Comparison of ENCODE assay signal across 9 cellular contexts in genomic region chr2:231615058-231615671, GRCh38. TPM values are rescaled to one million over a fixed set of nuclear protein-coding genes. Genes with fewer than 3 reads are reported as not detected.
A peak's percentile ranks its signal among the peaks of the same experiment; 100 is the strongest.
DNase-seq lines count a peak whose midpoint lies in the region; ATAC-seq, FAIRE-seq and TF ChIP-seq lines count a peak whose summit lies in the region.
"Had no signal": no experiment of that assay in that cellular context is flagged by ENCODE, and none has a peak within 500 bp of the region (broad histone marks: within the 10 kb centered on the region; RNA-seq: fewer than 3 reads in every experiment).

No MANE protein-coding gene starts in this region.

- no peak for ATAC-seq in activated CD8-positive, alpha-beta T cell treated with anti-CD3 and anti-CD28 coated beads for 36 hours
- no peak for ATAC-seq in left ventricle myocardium superior
- no peak for ATAC-seq in GM19035 (IDR thresholded peaks at IDR 0.05; ENCODE audit: unreplicated experiment)

- peak overlapping the region; percentile 75 to 87 (median 81) for H3K9ac ChIP-seq in skeletal muscle tissue (ENCODE audit: low read depth in 1 of 3, low read length in 3 of 3)

- H3K4me1 Mint-ChIP-seq in activated CD8-positive, alpha-beta T cell treated with anti-CD3 and anti-CD28 coated beads for 36 hours (ENCODE audit: low read depth) = peaks cover 49% of the 10 kb centered on the region

- TF ChIP-seq POLR2A in GM15510 (IDR thresholded peaks at IDR 0.05; ENCODE audit: borderline replicate concordance, extremely low read depth, insufficient read length) = peak; percentile 19
- TF ChIP-seq POLR2A in GM12891 (IDR thresholded peaks at IDR 0.05; ENCODE audit: low read depth, low read length) = no peak

- peak overlapping the region; percentile 96 for H3K27ac ChIP-seq in skeletal muscle tissue (ENCODE audit: low read depth, low read length)

- H3K9me3 Mint-ChIP-seq in activated CD8-positive, alpha-beta T cell treated with anti-CD3 and anti-CD28 coated beads for 36 hours = no peaks in the 10 kb centered on the region

- no peak for TF ChIP-seq CTCF in activated CD8-positive, alpha-beta T cell treated with anti-CD3 and anti-CD28 coated beads for 36 hours (IDR thresholded peaks at IDR 0.05)

- CTCF ChIA-PET in activated CD8-positive, alpha-beta T cell treated with anti-CD3 and anti-CD28 coated beads for 36 hours (lab: Charles Lee) = interaction anchor here (1.0 to 10.1 kb wide), 9 partner anchors 10 to 99 kb away, joined by 3 to 236 read pairs (median 24); partner anchors contain the start of gene PTMA

- peak overlapping the region; percentile 87 for H3K4me3 Mint-ChIP-seq in activated CD8-positive, alpha-beta T cell treated with anti-CD3 and anti-CD28 coated beads for 36 hours

- no peaks in the 10 kb centered on the region for H3K36me3 Mint-ChIP-seq in activated CD8-positive, alpha-beta T cell treated with anti-CD3 and anti-CD28 coated beads for 36 hours (ENCODE audit: low read depth)

- FAIRE-seq in GM12891 (lab: Jason Lieb, UNC) = no peak

- H3K27ac Mint-ChIP-seq in activated CD8-positive, alpha-beta T cell treated with anti-CD3 and anti-CD28 coated beads for 36 hours = peak overlapping the region; percentile 99

- POLR2A ChIA-PET in activated CD8-positive, alpha-beta T cell treated with anti-CD3 and anti-CD28 coated beads for 36 hours (lab: Charles Lee) = interaction anchor here (0.8 to 10.0 kb wide), 12 partner anchors 13 to 171 kb away, joined by 3 to 166 read pairs (median 18); partner anchors contain the start of genes COPS7B, NCL and PTMA

- no peaks in the 10 kb centered on the region for H3K9me3 ChIP-seq in skeletal muscle tissue (ENCODE audit: control insufficient read depth in 3 of 3, low read length in 3 of 3)

- intact Hi-C loops in activated CD8-positive, alpha-beta T cell treated with anti-CD3 and anti-CD28 coated beads for 36 hours (cut with micrococcal nuclease) = no loop called here
- intact Hi-C loops in left ventricle myocardium superior (cut with micrococcal nuclease) = no loop called here

- H3K27me3 Mint-ChIP-seq in activated CD8-positive, alpha-beta T cell treated with anti-CD3 and anti-CD28 coated beads for 36 hours = no peaks in the 10 kb centered on the region

- peaks cover 29 to 40% (median 37%) of the 10 kb centered on the region in 3 donors for H3K4me1 ChIP-seq in skeletal muscle tissue (ENCODE audit: control insufficient read depth in 3 of 3, insufficient read depth in 3 of 3, low read length in 3 of 3)

- H3K4me3 ChIP-seq in skeletal muscle tissue (ENCODE audit: low read length in 3 of 3) = peak overlapping the region; percentile 43 to 76 (median 68)

- DNase-seq in activated CD8-positive, alpha-beta T cell treated with anti-CD3 and anti-CD28 coated beads for 36 hours = peak; percentile 33
- DNase-seq in left ventricle myocardium superior (peak; percentile 51), NCI-H1694 treated with DMSO at 0.1 percent for 48 hours (lab: John Stamatoyannopoulos, UW) (no peak), GM12891 (ENCODE audit: insufficient read length, low spot score) (no peak), cortex of kidney (lab: John Stamatoyannopoulos, UW) (no peak)

- no peaks in the 10 kb centered on the region for H3K36me3 ChIP-seq in skeletal muscle tissue (ENCODE audit: control insufficient read depth in 3 of 3, insufficient read depth in 3 of 3, low read length in 3 of 3)

- H3K27me3 ChIP-seq in skeletal muscle tissue (ENCODE audit: control insufficient read depth in 3 of 3, insufficient read depth in 3 of 3, low read length in 3 of 3) = no peaks in the 10 kb centered on the region

TF ChIP-seq in GM12891, 5 proteins besides CTCF, POLR2A, EP300 and RAD21:
- TF ChIP-seq POU2F2 (IDR thresholded peaks at IDR 0.05; ENCODE audit: low read depth, low read length) (no peak), PAX5 (IDR thresholded peaks at IDR 0.05; ENCODE audit: insufficient read depth, low read length, severe bottlenecking) (no peak), POLR2AphosphoS5 (IDR thresholded peaks at IDR 0.05; ENCODE audit: low read depth, low read length) (no peak), SPI1 (IDR thresholded peaks at IDR 0.05; ENCODE audit: low read depth, low read length) (no peak), TAF1 (IDR thresholded peaks at IDR 0.05; ENCODE audit: low read depth, low read length) (no peak)

RNA-seq across cellular contexts. Expression of gene TEX44, which starts 22.5 kb away (rescaled TPM):
- not detected for total RNA-seq in activated CD8-positive, alpha-beta T cell treated with anti-CD3 and anti-CD28 coated beads for 36 hours
- not detected for total RNA-seq in left ventricle myocardium superior
- total RNA-seq in skeletal muscle tissue = not detected
- polyA plus RNA-seq in GM12891 (2012; ENCODE audit: low read depth, missing spikeins) = not detected
- total RNA-seq: M059J had no signal

Comparison
In these comparisons a context has a peak if more than half of its experiments do, and no peak if none do; other contexts are left out.
1. DNase-seq: peak in activated CD8-positive, alpha-beta T cell treated with anti-CD3 and anti-CD28 coated beads for 36 hours (single experiment) and left ventricle myocardium superior (single experiment); none in NCI-H1694 treated with DMSO at 0.1 percent for 48 hours (single experiment), GM12891 (single experiment) and cortex of kidney (single experiment).